Comparison of ENCODE assay signal across 25 cellular contexts in genomic region chr12:124555168-124555928, GRCh38. TPM values are rescaled to one million over a fixed set of nuclear protein-coding genes. Genes with fewer than 3 reads are reported as not detected.
DNase-seq lines count a peak whose midpoint lies in the region; ATAC-seq, FAIRE-seq and TF ChIP-seq lines count a peak whose summit lies in the region.
"Had no signal": no experiment of that assay in that cellular context is flagged by ENCODE, and none has a peak within 500 bp of the region (broad histone marks: within the 10 kb centered on the region; RNA-seq: fewer than 3 reads in every experiment).

No MANE protein-coding gene starts in this region.

- RAD21 ChIA-PET in GM12878 (lab: Charles Lee; ENCODE audit: unreplicated experiment) = interaction anchor here (1.1 kb wide), 1 partner anchor 9 kb away, joined by 3 read pairs; no protein-coding TSS in a partner anchor

- H3K9ac ChIP-seq in GM12878 (ENCODE audit: control insufficient read depth, insufficient read depth, low read length) (no peak overlapping the region), rectal smooth muscle tissue (ENCODE audit: low read length) (peak overlapping the region; percentile 5)
- H3K9ac ChIP-seq: KMS-11 had no signal

- intact Hi-C loops in activated CD8-positive, alpha-beta T cell treated with anti-CD3 and anti-CD28 coated beads for 36 hours (cut with micrococcal nuclease) = loop anchor here (10.0 kb wide), 1 partner anchor 209 kb away; no protein-coding TSS in a partner anchor
- intact Hi-C loops in GM12878 (cut with micrococcal nuclease; ENCODE audit: unreplicated experiment) = no loop called here
- intact Hi-C loops in activated T-helper 1 cell treated with anti-CD3 and anti-CD28 coated beads, Interleukin-12 subunit alpha, Interleukin-12 subunit beta, Interleukin-2, Interleukin-4 antibody, amounts not matched to agents 30 ng/mL and 10 ng/mL and 1 ng/mL, durations not matched to agents 14 hours and 24 hours and 36 hours (cut with micrococcal nuclease) = no loop called here

- no peak for TF ChIP-seq CTCF in activated CD8-positive, alpha-beta T cell treated with anti-CD3 and anti-CD28 coated beads for 36 hours (IDR thresholded peaks at IDR 0.05)
- TF ChIP-seq CTCF in GM12878 (IDR thresholded peaks at IDR 0.05 in 2 of 3, conservative IDR thresholded peaks at IDR 0.05 in 1 of 3; ENCODE audit: control insufficient read depth in 2 of 3, extremely low read depth in 1 of 3, insufficient read depth in 1 of 3, low read depth in 3 of 3, low read length in 3 of 3) = no peak

- peaks cover 97% of the 10 kb centered on the region for H3K79me2 ChIP-seq in GM12878 (ENCODE audit: control insufficient read depth, insufficient read depth, low read length)

- H4K20me1 ChIP-seq in GM12878 (ENCODE audit: control insufficient read depth, insufficient read depth) = peaks cover 2% of the 10 kb centered on the region

- peaks cover 41% of the 10 kb centered on the region for H3K4me1 Mint-ChIP-seq in activated CD8-positive, alpha-beta T cell treated with anti-CD3 and anti-CD28 coated beads, Interleukin-2, amount 10 ng/mL, durations not matched to agents 7 days and 5 days (ENCODE audit: low read depth)
- H3K4me1 Mint-ChIP-seq in activated CD8-positive, alpha-beta T cell treated with anti-CD3 and anti-CD28 coated beads for 36 hours (ENCODE audit: low read depth) = peaks cover 56% of the 10 kb centered on the region
- H3K4me1 Mint-ChIP-seq in CD4-positive, CD25-positive, alpha-beta regulatory T cell = peaks cover 6 to 76% (median 17%) of the 10 kb centered on the region in 4 donors
- H3K4me1 Mint-ChIP-seq in activated T-helper 1 cell treated with anti-CD3 and anti-CD28 coated beads, Interleukin-12 subunit alpha, Interleukin-12 subunit beta, Interleukin-2, Interleukin-4 antibody, amounts not matched to agents 30 ng/mL and 10 ng/mL and 1 ng/mL, durations not matched to agents 14 hours and 24 hours and 36 hours (ENCODE audit: low read depth) = peaks cover 16% of the 10 kb centered on the region

- no TSS peak for BruUV-seq in GM12878 (replicated peaks; lab: Mats Ljungman, UMichigan)

- 70% methylated on average over 22 of the region's 22 CpGs for WGBS in GM12878 (ENCODE audit: insufficient coverage, insufficient replicate concordance, low lambda C conversion rate, missing lambda C conversion rate)

- POLR2A ChIA-PET in activated CD8-positive, alpha-beta T cell treated with anti-CD3 and anti-CD28 coated beads, Interleukin-2, amount 10 ng/mL, durations not matched to agents 7 days and 5 days (lab: Charles Lee) = interaction anchor here (0.6 kb wide), 1 partner anchor 102 kb away, joined by 3 read pairs; no protein-coding TSS in a partner anchor
- POLR2A ChIA-PET in activated CD8-positive, alpha-beta T cell treated with anti-CD3 and anti-CD28 coated beads for 36 hours (lab: Charles Lee) = interaction anchor here (0.6 to 1.1 kb wide), 4 partner anchors 9 to 213 kb away, joined by 3 read pairs; no protein-coding TSS in a partner anchor
- POLR2A ChIA-PET in GM12878 (lab: Charles Lee) = interaction anchor here (1.1 kb wide), 1 partner anchor 10 kb away, joined by 4 read pairs; no protein-coding TSS in a partner anchor

- H2AFZ ChIP-seq in GM12878 (ENCODE audit: control insufficient read depth, low read depth, low read length) = no peak overlapping the region

- no peaks in the 10 kb centered on the region for H3K27me3 Mint-ChIP-seq in activated CD8-positive, alpha-beta T cell treated with anti-CD3 and anti-CD28 coated beads, Interleukin-2, amount 10 ng/mL, durations not matched to agents 7 days and 5 days (ENCODE audit: low read depth)
- no peaks in the 10 kb centered on the region for H3K27me3 Mint-ChIP-seq in activated CD8-positive, alpha-beta T cell treated with anti-CD3 and anti-CD28 coated beads for 36 hours
- peaks cover 4% of the 10 kb centered on the region for H3K27me3 Mint-ChIP-seq in CD4-positive, CD25-positive, alpha-beta regulatory T cell
- H3K27me3 Mint-ChIP-seq in activated T-helper 1 cell treated with anti-CD3 and anti-CD28 coated beads, Interleukin-12 subunit alpha, Interleukin-12 subunit beta, Interleukin-2, Interleukin-4 antibody, amounts not matched to agents 30 ng/mL and 10 ng/mL and 1 ng/mL, durations not matched to agents 14 hours and 24 hours and 36 hours (ENCODE audit: insufficient read depth) = peaks cover 3% of the 10 kb centered on the region
- H3K27me3 Mint-ChIP-seq: activated CD4-positive, alpha-beta T cell treated with anti-CD3 and anti-CD28 coated beads for 36 hours; natural killer cell treated with Interleukin-12 subunit alpha and Interleukin-12 subunit beta and Interleukin-15 and Interleukin-18, amount 100 ng/mL, for 72 hours had no signal

- H3K9me3 Mint-ChIP-seq in activated CD8-positive, alpha-beta T cell treated with anti-CD3 and anti-CD28 coated beads, Interleukin-2, amount 10 ng/mL, durations not matched to agents 7 days and 5 days (ENCODE audit: insufficient read depth) = no peaks in the 10 kb centered on the region
- H3K9me3 Mint-ChIP-seq in activated CD8-positive, alpha-beta T cell treated with anti-CD3 and anti-CD28 coated beads for 36 hours = no peaks in the 10 kb centered on the region
- H3K9me3 Mint-ChIP-seq in CD4-positive, CD25-positive, alpha-beta regulatory T cell = no peaks in the 10 kb centered on the region
- H3K9me3 Mint-ChIP-seq in activated T-helper 1 cell treated with anti-CD3 and anti-CD28 coated beads, Interleukin-12 subunit alpha, Interleukin-12 subunit beta, Interleukin-2, Interleukin-4 antibody, amounts not matched to agents 30 ng/mL and 10 ng/mL and 1 ng/mL, durations not matched to agents 14 hours and 24 hours and 36 hours = no peaks in the 10 kb centered on the region
- H3K9me3 Mint-ChIP-seq: natural killer cell treated with Interleukin-12 subunit alpha and Interleukin-12 subunit beta and Interleukin-15 and Interleukin-18, amount 100 ng/mL, for 72 hours had no signal

- H3K4me3 Mint-ChIP-seq in activated CD8-positive, alpha-beta T cell treated with anti-CD3 and anti-CD28 coated beads, Interleukin-2, amount 10 ng/mL, durations not matched to agents 7 days and 5 days = no peak overlapping the region
- H3K4me3 Mint-ChIP-seq in activated CD8-positive, alpha-beta T cell treated with anti-CD3 and anti-CD28 coated beads for 36 hours = no peak overlapping the region
- peak overlapping the region in 3 of 4 donors; percentile 32 to 46 (median 41) for H3K4me3 Mint-ChIP-seq in CD4-positive, CD25-positive, alpha-beta regulatory T cell
- no peak overlapping the region for H3K4me3 Mint-ChIP-seq in activated T-helper 1 cell treated with anti-CD3 and anti-CD28 coated beads, Interleukin-12 subunit alpha, Interleukin-12 subunit beta, Interleukin-2, Interleukin-4 antibody, amounts not matched to agents 30 ng/mL and 10 ng/mL and 1 ng/mL, durations not matched to agents 14 hours and 24 hours and 36 hours
- H3K4me3 Mint-ChIP-seq: activated CD4-positive, alpha-beta T cell treated with anti-CD3 and anti-CD28 coated beads for 36 hours; mesothelial cell of epicardium; natural killer cell treated with Interleukin-12 subunit alpha and Interleukin-12 subunit beta and Interleukin-15 and Interleukin-18, amount 100 ng/mL, for 72 hours had no signal

- no peak overlapping the region for H3K27ac Mint-ChIP-seq in activated CD8-positive, alpha-beta T cell treated with anti-CD3 and anti-CD28 coated beads, Interleukin-2, amount 10 ng/mL, durations not matched to agents 7 days and 5 days
- H3K27ac Mint-ChIP-seq in activated CD8-positive, alpha-beta T cell treated with anti-CD3 and anti-CD28 coated beads for 36 hours = no peak overlapping the region
- no peak overlapping the region for H3K27ac Mint-ChIP-seq in CD4-positive, CD25-positive, alpha-beta regulatory T cell
- no peak overlapping the region for H3K27ac Mint-ChIP-seq in activated T-helper 1 cell treated with anti-CD3 and anti-CD28 coated beads, Interleukin-12 subunit alpha, Interleukin-12 subunit beta, Interleukin-2, Interleukin-4 antibody, amounts not matched to agents 30 ng/mL and 10 ng/mL and 1 ng/mL, durations not matched to agents 14 hours and 24 hours and 36 hours
- H3K27ac Mint-ChIP-seq: activated CD4-positive, alpha-beta T cell treated with anti-CD3 and anti-CD28 coated beads for 36 hours; mesothelial cell of epicardium; natural killer cell treated with Interleukin-12 subunit alpha and Interleukin-12 subunit beta and Interleukin-15 and Interleukin-18, amount 100 ng/mL, for 72 hours had no signal

- no peak overlapping the region for H3K27ac ChIP-seq in CD4-positive, CD25-positive, alpha-beta regulatory T cell (ENCODE audit: insufficient read depth, low read length, poor library complexity, severe bottlenecking)
- H3K27ac ChIP-seq in GM12878 (ENCODE audit: control insufficient read depth, insufficient read depth) (0 out of 2 replicates have a peak overlapping the region, but pooled peaks have one; percentile 15), rectal smooth muscle tissue (ENCODE audit: low read depth, low read length) (no peak overlapping the region)
- H3K27ac ChIP-seq: 22Rv1, KMS-11, pancreas, thyroid gland had no signal

- no peak for FAIRE-seq in GM12878 (lab: Jason Lieb, UNC)
- FAIRE-seq: HTR-8/SVneo, pancreas had no signal

- H3K4me1 ChIP-seq in CD4-positive, CD25-positive, alpha-beta regulatory T cell (ENCODE audit: control insufficient read depth, insufficient read depth, low read length, poor library complexity, severe bottlenecking) = peaks cover 23% of the 10 kb centered on the region
- H3K4me1 ChIP-seq in GM12878 (ENCODE audit: control insufficient read depth, insufficient read depth, low read length) (peaks cover 52% of the 10 kb centered on the region), rectal smooth muscle tissue (ENCODE audit: control insufficient read depth, insufficient read depth, low read length) (peaks cover 39% of the 10 kb centered on the region)

- TF ChIP-seq EP300 in GM12878 (IDR thresholded peaks at IDR 0.05; ENCODE audit: borderline replicate concordance in 1 of 2, control insufficient read depth in 1 of 2, low read depth in 2 of 2, low read length in 2 of 2) = no peak

- H3K4me2 ChIP-seq in GM12878 (ENCODE audit: control insufficient read depth, insufficient read depth) = peak overlapping the region; percentile 38; the same call in 1 of the 2 replicates
- H3K4me2 ChIP-seq: KMS-11 had no signal

- no peaks in the 10 kb centered on the region for H3K9me3 ChIP-seq in CD4-positive, CD25-positive, alpha-beta regulatory T cell (ENCODE audit: control insufficient read depth in 2 of 2, low read length in 2 of 2)
- no peaks in the 10 kb centered on the region; the same call in 2 of the 3 replicates for H3K9me3 ChIP-seq in GM12878 (replicated peaks; ENCODE audit: control insufficient read depth, insufficient read depth, low read length)
- H3K9me3 ChIP-seq: pancreas, thyroid gland had no signal

- CTCF ChIA-PET in activated CD8-positive, alpha-beta T cell treated with anti-CD3 and anti-CD28 coated beads, Interleukin-2, amount 10 ng/mL, durations not matched to agents 7 days and 5 days (lab: Charles Lee) = interaction anchor here (1.0 kb wide), 1 partner anchor 216 kb away, joined by 3 read pairs; no protein-coding TSS in a partner anchor
- CTCF ChIA-PET in activated CD8-positive, alpha-beta T cell treated with anti-CD3 and anti-CD28 coated beads for 36 hours (lab: Charles Lee) = interaction anchor here (0.9 to 3.4 kb wide), 4 partner anchors 9 to 211 kb away, joined by 4 to 9 read pairs (median 6); no protein-coding TSS in a partner anchor
- CTCF ChIA-PET in GM12878 (lab: Yijun Ruan, JAX) = interaction anchor here (1.0 kb wide), 1 partner anchor 8 kb away, joined by 3 read pairs; no protein-coding TSS in a partner anchor

- no peak for DNase-seq in activated CD8-positive, alpha-beta T cell treated with anti-CD3 and anti-CD28 coated beads, Interleukin-2, amount 10 ng/mL, durations not matched to agents 7 days and 5 days
- no peak for DNase-seq in activated CD8-positive, alpha-beta T cell treated with anti-CD3 and anti-CD28 coated beads for 36 hours
- DNase-seq in CD4-positive, CD25-positive, alpha-beta regulatory T cell = no peak
- DNase-seq in GM12878 (ENCODE audit: low read depth, low spot score) (no peak), DMS79 (lab: John Stamatoyannopoulos, UW) (no peak), cerebellum (ENCODE audit: low spot score) (no peak)
- DNase-seq in activated T-helper 1 cell treated with anti-CD3 and anti-CD28 coated beads, Interleukin-12 subunit alpha, Interleukin-12 subunit beta, Interleukin-2, Interleukin-4 antibody, amounts not matched to agents 30 ng/mL and 10 ng/mL and 1 ng/mL, durations not matched to agents 14 hours and 24 hours and 36 hours (ENCODE audit: low spot score) = no peak
- DNase-seq: activated effector memory CD4-positive, alpha-beta T cell treated with Interleukin-2 at 50 U/mL for 16 hours; Calu3; caudate nucleus; NCI-H187 treated with DMSO at 0.1 percent for 48 hours; NCI-H2227 treated with DMSO at 0.1 percent for 48 hours; NCI-H774; OCI-M1; SIG-M5; stimulated activated CD4-positive, alpha-beta T cell treated with anti-CD3 and anti-CD28 coated beads, Interleukin-1b, Interleukin-23, amount 100 ng/mL, for 48 hours; thyroid gland had no signal

- no peaks in the 10 kb centered on the region for H3K27me3 ChIP-seq in CD4-positive, CD25-positive, alpha-beta regulatory T cell (ENCODE audit: control insufficient read depth, insufficient read depth, low read length)
- H3K27me3 ChIP-seq in GM12878 (replicated peaks in 1 of 2; ENCODE audit: control insufficient read depth in 2 of 2, insufficient read depth in 2 of 2, low read length in 1 of 2) = no peaks in the 10 kb centered on the region
- H3K27me3 ChIP-seq in rectal smooth muscle tissue (ENCODE audit: control insufficient read depth, insufficient read depth, low read length) = no peaks in the 10 kb centered on the region
- H3K27me3 ChIP-seq: pancreas, thyroid gland had no signal

- H3K36me3 ChIP-seq in CD4-positive, CD25-positive, alpha-beta regulatory T cell (ENCODE audit: control insufficient read depth, insufficient read depth, low read length) = no peaks in the 10 kb centered on the region
- H3K36me3 ChIP-seq in GM12878 (ENCODE audit: control insufficient read depth in 2 of 2, insufficient read depth in 2 of 2, low read length in 1 of 2) (peaks cover 0 to 5% of the 10 kb centered on the region in 2 experiments; a peak in 2 of 4 replicates), rectal smooth muscle tissue (ENCODE audit: control insufficient read depth, insufficient read depth, low read length) (no peaks in the 10 kb centered on the region)
- H3K36me3 ChIP-seq: pancreas, thyroid gland had no signal

- SMC1A ChIA-PET in GM12878 (lab: Charles Lee; ENCODE audit: uncharacterized antibody, unreplicated experiment) = interaction anchor here (2.3 to 6.3 kb wide), 2 partner anchors 8 to 10 kb away, joined by 6 to 48 read pairs; no protein-coding TSS in a partner anchor

- no peak overlapping the region for H3K4me3 ChIP-seq in CD4-positive, CD25-positive, alpha-beta regulatory T cell (ENCODE audit: low read depth, low read length)
- H3K4me3 ChIP-seq in GM12878 = no peak overlapping the region
- no peak overlapping the region for H3K4me3 ChIP-seq in rectal smooth muscle tissue (ENCODE audit: low read length)
- H3K4me3 ChIP-seq: pancreas, thyroid gland had no signal

- TF ChIP-seq RAD21 in GM12878 (IDR thresholded peaks at IDR 0.05; ENCODE audit: insufficient read depth, low read depth, low read length) = no peak

- in situ Hi-C loops in GM12878 (cut with MboI) = loop anchor here (5.0 kb wide), 1 partner anchor 212 kb away; no protein-coding TSS in a partner anchor

- H3K36me3 Mint-ChIP-seq in activated CD8-positive, alpha-beta T cell treated with anti-CD3 and anti-CD28 coated beads, Interleukin-2, amount 10 ng/mL, durations not matched to agents 7 days and 5 days (ENCODE audit: low read depth) = peaks cover 2% of the 10 kb centered on the region
- peaks cover 1% of the 10 kb centered on the region for H3K36me3 Mint-ChIP-seq in activated CD8-positive, alpha-beta T cell treated with anti-CD3 and anti-CD28 coated beads for 36 hours (ENCODE audit: low read depth)
- H3K36me3 Mint-ChIP-seq in CD4-positive, CD25-positive, alpha-beta regulatory T cell = peaks cover 4% of the 10 kb centered on the region
- peaks cover 4% of the 10 kb centered on the region for H3K36me3 Mint-ChIP-seq in activated T-helper 1 cell treated with anti-CD3 and anti-CD28 coated beads, Interleukin-12 subunit alpha, Interleukin-12 subunit beta, Interleukin-2, Interleukin-4 antibody, amounts not matched to agents 30 ng/mL and 10 ng/mL and 1 ng/mL, durations not matched to agents 14 hours and 24 hours and 36 hours (ENCODE audit: low read depth)
- H3K36me3 Mint-ChIP-seq: natural killer cell treated with Interleukin-12 subunit alpha and Interleukin-12 subunit beta and Interleukin-15 and Interleukin-18, amount 100 ng/mL, for 72 hours had no signal

- TF ChIP-seq POLR2A in GM12878 (IDR thresholded peaks at IDR 0.05; ENCODE audit: low read depth, low read length) = no peak

- ATAC-seq in activated CD8-positive, alpha-beta T cell treated with anti-CD3 and anti-CD28 coated beads, Interleukin-2, amount 10 ng/mL, durations not matched to agents 7 days and 5 days = peak; percentile 16
- ATAC-seq in activated CD8-positive, alpha-beta T cell treated with anti-CD3 and anti-CD28 coated beads for 36 hours = no peak
- ATAC-seq in CD4-positive, CD25-positive, alpha-beta regulatory T cell (ENCODE audit: low read depth in 2 of 2) = no peak
- ATAC-seq in GM12878 = no peak
- ATAC-seq: activated CD4-positive, alpha-beta T cell treated with anti-CD3 and anti-CD28 coated beads for 36 hours had no signal

RNA-seq across cellular contexts. Expression of gene NCOR2, which starts 12.1 kb away (rescaled TPM):
- 10 to 100 TPM; 92.9 to 99.9 TPM for total RNA-seq in activated CD8-positive, alpha-beta T cell treated with anti-CD3 and anti-CD28 coated beads, Interleukin-2, amount 10 ng/mL, durations not matched to agents 7 days and 5 days
- 100 to 1,000 TPM; 105 to 110 TPM for total RNA-seq in activated CD8-positive, alpha-beta T cell treated with anti-CD3 and anti-CD28 coated beads for 36 hours
- 134 TPM for total RNA-seq in CD4-positive, CD25-positive, alpha-beta regulatory T cell
- polyA plus RNA-seq in CD4-positive, CD25-positive, alpha-beta regulatory T cell = 1 to 10 TPM; 2.0 to 4.1 (median 2.4) TPM
- total RNA-seq in GM12878 (2013; cell fraction: nucleolus; rRNA removed) = 166 and 195 TPM in 2 replicates
- 12.8 and 18.6 TPM in 2 replicates for total RNA-seq in GM12878 (2014; rRNA removed)
- 7.2 and 8.6 TPM in 2 replicates for total RNA-seq in GM12878 (2014; rRNA removed; fragmentation: Illumina TruSeq; extraction: Trizol)
- 164 and 179 TPM in 2 replicates for total RNA-seq in GM12878 (2021)
- polyA plus RNA-seq in GM12878 (2011; ENCODE audit: low read depth) = 25.4 TPM
- 2.6 and 4.2 TPM in 2 replicates for polyA plus RNA-seq in GM12878 (2011; rRNA removed)
- 6.2 and 8.2 TPM in 2 replicates for polyA plus RNA-seq in GM12878 (2011; cell fraction: cytosol; rRNA removed)
- polyA plus RNA-seq in GM12878 (2011; cell fraction: nucleus; rRNA removed) = 44.5 and 72.5 TPM in 2 replicates
- polyA plus RNA-seq in GM12878 (2012) = 79.0 and 103 TPM in 2 replicates
- polyA plus RNA-seq in GM12878 (2014; fragmentation: Illumina TruSeq; extraction: Trizol) = 10.2 and 17.4 TPM in 2 replicates
- polyA plus RNA-seq in GM12878 (2014; fragmentation: Nextera tagmentation; extraction: Ambion mirVana) = under 1 TPM; 0.43 to 0.60 TPM
- polyA plus RNA-seq in GM12878 (2014; rRNA removed) = 41.1 and 63.1 TPM in 2 replicates
- 10 to 100 TPM; 12.7 to 17.1 TPM for polyA plus RNA-seq in GM12878 (2016; fragmentation: Nextera tagmentation; extraction: Ambion mirVana)
- polyA minus RNA-seq in GM12878 (2011; rRNA and poly(A)+ RNA removed) = 33.4 and 33.8 TPM in 2 replicates
- polyA minus RNA-seq in GM12878 (2011; cell fraction: cytosol; rRNA and poly(A)+ RNA removed) = 26.9 and 42.9 TPM in 2 replicates
- 23.1 and 47.3 TPM in 2 replicates for polyA minus RNA-seq in GM12878 (2011; cell fraction: nucleus; rRNA and poly(A)+ RNA removed)
- 113 and 118 TPM in 2 replicates for total RNA-seq in activated T-helper 1 cell treated with anti-CD3 and anti-CD28 coated beads, Interleukin-12 subunit alpha, Interleukin-12 subunit beta, Interleukin-2, Interleukin-4 antibody, amounts not matched to agents 30 ng/mL and 10 ng/mL and 1 ng/mL, durations not matched to agents 14 hours and 24 hours and 36 hours
- 34.7 TPM for total RNA-seq in cerebellum

Comparison
In these comparisons a context has a peak if more than half of its experiments do, and no peak if none do; other contexts are left out.
1. H3K4me3 Mint-ChIP-seq: peak in CD4-positive, CD25-positive, alpha-beta regulatory T cell (3 of 4); none in activated CD8-positive, alpha-beta T cell treated with anti-CD3 and anti-CD28 coated beads, Interleukin-2, amount 10 ng/mL, durations not matched to agents 7 days and 5 days (single experiment), activated CD8-positive, alpha-beta T cell treated with anti-CD3 and anti-CD28 coated beads for 36 hours (single experiment) and activated T-helper 1 cell treated with anti-CD3 and anti-CD28 coated beads, Interleukin-12 subunit alpha, Interleukin-12 subunit beta, Interleukin-2, Interleukin-4 antibody, amounts not matched to agents 30 ng/mL and 10 ng/mL and 1 ng/mL, durations not matched to agents 14 hours and 24 hours and 36 hours (single experiment).